Comparison of ENCODE assay signal across 2 cellular contexts in the genomic region with DNA sequence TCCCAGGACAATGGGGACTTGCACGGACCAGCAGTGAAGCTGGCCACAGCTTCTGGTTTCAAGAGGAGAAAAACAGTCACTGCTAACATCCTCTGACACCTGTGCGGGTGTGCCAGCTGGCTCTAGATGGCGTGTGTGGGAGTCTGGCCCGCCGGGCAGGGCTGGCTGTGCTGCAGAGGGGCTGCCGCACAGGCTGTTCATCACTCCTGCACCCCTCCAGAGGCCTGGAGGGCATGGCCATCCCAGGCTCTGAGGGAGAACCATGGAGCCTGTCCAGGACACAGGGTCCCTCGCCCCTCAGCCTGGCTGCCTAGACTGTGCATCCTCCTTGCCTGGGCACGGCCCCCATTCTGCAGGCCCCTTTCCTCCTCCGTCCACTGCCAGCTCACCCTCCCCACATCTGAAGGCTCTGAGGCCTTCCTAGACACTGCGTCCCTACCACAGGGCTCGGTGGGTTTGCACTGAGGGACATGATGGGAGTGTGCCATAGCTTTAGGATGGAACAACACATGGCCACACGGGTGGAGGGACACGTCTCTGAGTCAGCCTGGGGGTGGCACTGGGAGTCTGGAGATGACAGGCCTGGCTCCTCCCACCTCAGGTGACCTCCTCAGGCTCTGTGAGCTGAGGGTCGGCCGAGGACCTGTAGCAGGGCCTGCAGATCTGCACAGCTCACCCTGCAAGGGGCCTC.
TF ChIP-seq lines count a peak whose summit lies in the region.

No MANE protein-coding gene starts in this region.

TF ChIP-seq in SK-N-SH, 30 proteins besides CTCF, POLR2A, EP300 and RAD21 (continued from another document):
- TF ChIP-seq NFIC (IDR thresholded peaks at IDR 0.05; ENCODE audit: borderline replicate concordance) (no peak), RXRA (IDR thresholded peaks at IDR 0.05; ENCODE audit: borderline replicate concordance, low read depth) (no peak), SMC3 (IDR thresholded peaks at IDR 0.05; ENCODE audit: low read depth, low read length) (no peak), TEAD4 (IDR thresholded peaks at IDR 0.05; ENCODE audit: borderline replicate concordance, insufficient read depth) (no peak), SIN3A (IDR thresholded peaks at IDR 0.05; ENCODE audit: borderline replicate concordance, low read depth, low read length) (no peak), TCF12 (IDR thresholded peaks at IDR 0.05) (no peak), RCOR1 (IDR thresholded peaks at IDR 0.05; ENCODE audit: low read length) (no peak), CHD2 (IDR thresholded peaks at IDR 0.05; ENCODE audit: low read length, partially characterized antibody) (no peak), FOXJ3 (CRISPR knock-in tag; IDR thresholded peaks at IDR 0.05) (no peak), ELF1 (IDR thresholded peaks at IDR 0.05) (no peak), NRF1 (IDR thresholded peaks at IDR 0.05; ENCODE audit: low read depth, low read length) (no peak), FOSL2 (IDR thresholded peaks at IDR 0.05; ENCODE audit: borderline replicate concordance, low read depth) (no peak)
- TF ChIP-seq, protein P1, sequence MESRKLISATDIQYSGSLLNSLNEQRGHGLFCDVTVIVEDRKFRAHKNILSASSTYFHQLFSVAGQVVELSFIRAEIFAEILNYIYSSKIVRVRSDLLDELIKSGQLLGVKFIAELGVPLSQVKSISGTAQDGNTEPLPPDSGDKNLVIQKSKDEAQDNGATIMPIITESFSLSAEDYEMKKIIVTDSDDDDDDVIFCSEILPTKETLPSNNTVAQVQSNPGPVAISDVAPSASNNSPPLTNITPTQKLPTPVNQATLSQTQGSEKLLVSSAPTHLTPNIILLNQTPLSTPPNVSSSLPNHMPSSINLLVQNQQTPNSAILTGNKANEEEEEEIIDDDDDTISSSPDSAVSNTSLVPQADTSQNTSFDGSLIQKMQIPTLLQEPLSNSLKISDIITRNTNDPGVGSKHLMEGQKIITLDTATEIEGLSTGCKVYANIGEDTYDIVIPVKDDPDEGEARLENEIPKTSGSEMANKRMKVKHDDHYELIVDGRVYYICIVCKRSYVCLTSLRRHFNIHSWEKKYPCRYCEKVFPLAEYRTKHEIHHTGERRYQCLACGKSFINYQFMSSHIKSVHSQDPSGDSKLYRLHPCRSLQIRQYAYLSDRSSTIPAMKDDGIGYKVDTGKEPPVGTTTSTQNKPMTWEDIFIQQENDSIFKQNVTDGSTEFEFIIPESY (IDR thresholded peaks at IDR 0.05; ENCODE audit: borderline replicate concordance, low read depth), result no peak
- TF ChIP-seq, protein P2, sequence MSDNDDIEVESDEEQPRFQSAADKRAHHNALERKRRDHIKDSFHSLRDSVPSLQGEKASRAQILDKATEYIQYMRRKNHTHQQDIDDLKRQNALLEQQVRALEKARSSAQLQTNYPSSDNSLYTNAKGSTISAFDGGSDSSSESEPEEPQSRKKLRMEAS (IDR thresholded peaks at IDR 0.05; ENCODE audit: low read depth), result no peak
- TF ChIP-seq, protein P3, sequence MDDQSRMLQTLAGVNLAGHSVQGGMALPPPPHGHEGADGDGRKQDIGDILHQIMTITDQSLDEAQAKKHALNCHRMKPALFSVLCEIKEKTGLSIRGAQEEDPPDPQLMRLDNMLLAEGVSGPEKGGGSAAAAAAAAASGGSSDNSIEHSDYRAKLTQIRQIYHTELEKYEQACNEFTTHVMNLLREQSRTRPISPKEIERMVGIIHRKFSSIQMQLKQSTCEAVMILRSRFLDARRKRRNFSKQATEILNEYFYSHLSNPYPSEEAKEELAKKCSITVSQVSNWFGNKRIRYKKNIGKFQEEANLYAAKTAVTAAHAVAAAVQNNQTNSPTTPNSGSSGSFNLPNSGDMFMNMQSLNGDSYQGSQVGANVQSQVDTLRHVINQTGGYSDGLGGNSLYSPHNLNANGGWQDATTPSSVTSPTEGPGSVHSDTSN (IDR thresholded peaks at IDR 0.05), result no peak
- TF ChIP-seq, protein P4, sequence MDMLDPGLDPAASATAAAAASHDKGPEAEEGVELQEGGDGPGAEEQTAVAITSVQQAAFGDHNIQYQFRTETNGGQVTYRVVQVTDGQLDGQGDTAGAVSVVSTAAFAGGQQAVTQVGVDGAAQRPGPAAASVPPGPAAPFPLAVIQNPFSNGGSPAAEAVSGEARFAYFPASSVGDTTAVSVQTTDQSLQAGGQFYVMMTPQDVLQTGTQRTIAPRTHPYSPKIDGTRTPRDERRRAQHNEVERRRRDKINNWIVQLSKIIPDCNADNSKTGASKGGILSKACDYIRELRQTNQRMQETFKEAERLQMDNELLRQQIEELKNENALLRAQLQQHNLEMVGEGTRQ (IDR thresholded peaks at IDR 0.05; ENCODE audit: borderline replicate concordance, low read depth, low read length), result no peak
- TF ChIP-seq, protein P5, sequence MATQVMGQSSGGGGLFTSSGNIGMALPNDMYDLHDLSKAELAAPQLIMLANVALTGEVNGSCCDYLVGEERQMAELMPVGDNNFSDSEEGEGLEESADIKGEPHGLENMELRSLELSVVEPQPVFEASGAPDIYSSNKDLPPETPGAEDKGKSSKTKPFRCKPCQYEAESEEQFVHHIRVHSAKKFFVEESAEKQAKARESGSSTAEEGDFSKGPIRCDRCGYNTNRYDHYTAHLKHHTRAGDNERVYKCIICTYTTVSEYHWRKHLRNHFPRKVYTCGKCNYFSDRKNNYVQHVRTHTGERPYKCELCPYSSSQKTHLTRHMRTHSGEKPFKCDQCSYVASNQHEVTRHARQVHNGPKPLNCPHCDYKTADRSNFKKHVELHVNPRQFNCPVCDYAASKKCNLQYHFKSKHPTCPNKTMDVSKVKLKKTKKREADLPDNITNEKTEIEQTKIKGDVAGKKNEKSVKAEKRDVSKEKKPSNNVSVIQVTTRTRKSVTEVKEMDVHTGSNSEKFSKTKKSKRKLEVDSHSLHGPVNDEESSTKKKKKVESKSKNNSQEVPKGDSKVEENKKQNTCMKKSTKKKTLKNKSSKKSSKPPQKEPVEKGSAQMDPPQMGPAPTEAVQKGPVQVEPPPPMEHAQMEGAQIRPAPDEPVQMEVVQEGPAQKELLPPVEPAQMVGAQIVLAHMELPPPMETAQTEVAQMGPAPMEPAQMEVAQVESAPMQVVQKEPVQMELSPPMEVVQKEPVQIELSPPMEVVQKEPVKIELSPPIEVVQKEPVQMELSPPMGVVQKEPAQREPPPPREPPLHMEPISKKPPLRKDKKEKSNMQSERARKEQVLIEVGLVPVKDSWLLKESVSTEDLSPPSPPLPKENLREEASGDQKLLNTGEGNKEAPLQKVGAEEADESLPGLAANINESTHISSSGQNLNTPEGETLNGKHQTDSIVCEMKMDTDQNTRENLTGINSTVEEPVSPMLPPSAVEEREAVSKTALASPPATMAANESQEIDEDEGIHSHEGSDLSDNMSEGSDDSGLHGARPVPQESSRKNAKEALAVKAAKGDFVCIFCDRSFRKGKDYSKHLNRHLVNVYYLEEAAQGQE (IDR thresholded peaks at IDR 0.05; ENCODE audit: low read depth, low read length), result no peak
TF ChIP-seq in SK-N-SH: peak in this region for 0.

TF ChIP-seq in SK-N-SH treated with all-trans-retinoic acid at 6 μM for 48 hours, 23 proteins besides CTCF, POLR2A, EP300 and RAD21 (continued from another document):
- TF ChIP-seq, protein P6, sequence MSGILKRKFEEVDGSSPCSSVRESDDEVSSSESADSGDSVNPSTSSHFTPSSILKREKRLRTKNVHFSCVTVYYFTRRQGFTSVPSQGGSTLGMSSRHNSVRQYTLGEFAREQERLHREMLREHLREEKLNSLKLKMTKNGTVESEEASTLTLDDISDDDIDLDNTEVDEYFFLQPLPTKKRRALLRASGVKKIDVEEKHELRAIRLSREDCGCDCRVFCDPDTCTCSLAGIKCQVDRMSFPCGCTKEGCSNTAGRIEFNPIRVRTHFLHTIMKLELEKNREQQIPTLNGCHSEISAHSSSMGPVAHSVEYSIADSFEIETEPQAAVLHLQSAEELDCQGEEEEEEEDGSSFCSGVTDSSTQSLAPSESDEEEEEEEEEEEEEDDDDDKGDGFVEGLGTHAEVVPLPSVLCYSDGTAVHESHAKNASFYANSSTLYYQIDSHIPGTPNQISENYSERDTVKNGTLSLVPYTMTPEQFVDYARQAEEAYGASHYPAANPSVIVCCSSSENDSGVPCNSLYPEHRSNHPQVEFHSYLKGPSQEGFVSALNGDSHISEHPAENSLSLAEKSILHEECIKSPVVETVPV (CRISPR knock-in tag; IDR thresholded peaks at IDR 0.05), result no peak
- TF ChIP-seq, protein P7, sequence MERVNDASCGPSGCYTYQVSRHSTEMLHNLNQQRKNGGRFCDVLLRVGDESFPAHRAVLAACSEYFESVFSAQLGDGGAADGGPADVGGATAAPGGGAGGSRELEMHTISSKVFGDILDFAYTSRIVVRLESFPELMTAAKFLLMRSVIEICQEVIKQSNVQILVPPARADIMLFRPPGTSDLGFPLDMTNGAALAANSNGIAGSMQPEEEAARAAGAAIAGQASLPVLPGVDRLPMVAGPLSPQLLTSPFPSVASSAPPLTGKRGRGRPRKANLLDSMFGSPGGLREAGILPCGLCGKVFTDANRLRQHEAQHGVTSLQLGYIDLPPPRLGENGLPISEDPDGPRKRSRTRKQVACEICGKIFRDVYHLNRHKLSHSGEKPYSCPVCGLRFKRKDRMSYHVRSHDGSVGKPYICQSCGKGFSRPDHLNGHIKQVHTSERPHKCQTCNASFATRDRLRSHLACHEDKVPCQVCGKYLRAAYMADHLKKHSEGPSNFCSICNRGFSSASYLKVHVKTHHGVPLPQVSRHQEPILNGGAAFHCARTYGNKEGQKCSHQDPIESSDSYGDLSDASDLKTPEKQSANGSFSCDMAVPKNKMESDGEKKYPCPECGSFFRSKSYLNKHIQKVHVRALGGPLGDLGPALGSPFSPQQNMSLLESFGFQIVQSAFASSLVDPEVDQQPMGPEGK (CRISPR knock-in tag; IDR thresholded peaks at IDR 0.05; ENCODE audit: borderline replicate concordance), result no peak
- no peak for TF ChIP-seq TCF4 (CRISPR knock-in tag; IDR thresholded peaks at IDR 0.05; ENCODE audit: borderline replicate concordance)
- no peak for TF ChIP-seq OSR1 (CRISPR knock-in tag; IDR thresholded peaks at IDR 0.05)
- TF ChIP-seq ZFP30 (CRISPR knock-in tag; IDR thresholded peaks at IDR 0.05), result no peak
- no peak for TF ChIP-seq ZNF565 (CRISPR knock-in tag; conservative IDR thresholded peaks at IDR 0.05; ENCODE audit: low read depth)
- TF ChIP-seq, protein P8, sequence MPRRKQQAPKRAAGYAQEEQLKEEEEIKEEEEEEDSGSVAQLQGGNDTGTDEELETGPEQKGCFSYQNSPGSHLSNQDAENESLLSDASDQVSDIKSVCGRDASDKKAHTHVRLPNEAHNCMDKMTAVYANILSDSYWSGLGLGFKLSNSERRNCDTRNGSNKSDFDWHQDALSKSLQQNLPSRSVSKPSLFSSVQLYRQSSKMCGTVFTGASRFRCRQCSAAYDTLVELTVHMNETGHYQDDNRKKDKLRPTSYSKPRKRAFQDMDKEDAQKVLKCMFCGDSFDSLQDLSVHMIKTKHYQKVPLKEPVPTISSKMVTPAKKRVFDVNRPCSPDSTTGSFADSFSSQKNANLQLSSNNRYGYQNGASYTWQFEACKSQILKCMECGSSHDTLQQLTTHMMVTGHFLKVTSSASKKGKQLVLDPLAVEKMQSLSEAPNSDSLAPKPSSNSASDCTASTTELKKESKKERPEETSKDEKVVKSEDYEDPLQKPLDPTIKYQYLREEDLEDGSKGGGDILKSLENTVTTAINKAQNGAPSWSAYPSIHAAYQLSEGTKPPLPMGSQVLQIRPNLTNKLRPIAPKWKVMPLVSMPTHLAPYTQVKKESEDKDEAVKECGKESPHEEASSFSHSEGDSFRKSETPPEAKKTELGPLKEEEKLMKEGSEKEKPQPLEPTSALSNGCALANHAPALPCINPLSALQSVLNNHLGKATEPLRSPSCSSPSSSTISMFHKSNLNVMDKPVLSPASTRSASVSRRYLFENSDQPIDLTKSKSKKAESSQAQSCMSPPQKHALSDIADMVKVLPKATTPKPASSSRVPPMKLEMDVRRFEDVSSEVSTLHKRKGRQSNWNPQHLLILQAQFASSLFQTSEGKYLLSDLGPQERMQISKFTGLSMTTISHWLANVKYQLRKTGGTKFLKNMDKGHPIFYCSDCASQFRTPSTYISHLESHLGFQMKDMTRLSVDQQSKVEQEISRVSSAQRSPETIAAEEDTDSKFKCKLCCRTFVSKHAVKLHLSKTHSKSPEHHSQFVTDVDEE (CRISPR knock-in tag; IDR thresholded peaks at IDR 0.05), result no peak
- TF ChIP-seq ESRRG (CRISPR knock-in tag; IDR thresholded peaks at IDR 0.05), result no peak
- no peak for TF ChIP-seq CSDC2 (CRISPR knock-in tag; IDR thresholded peaks at IDR 0.05)
- no peak for TF ChIP-seq RARB (CRISPR knock-in tag; IDR thresholded peaks at IDR 0.05)
- TF ChIP-seq, protein P9, sequence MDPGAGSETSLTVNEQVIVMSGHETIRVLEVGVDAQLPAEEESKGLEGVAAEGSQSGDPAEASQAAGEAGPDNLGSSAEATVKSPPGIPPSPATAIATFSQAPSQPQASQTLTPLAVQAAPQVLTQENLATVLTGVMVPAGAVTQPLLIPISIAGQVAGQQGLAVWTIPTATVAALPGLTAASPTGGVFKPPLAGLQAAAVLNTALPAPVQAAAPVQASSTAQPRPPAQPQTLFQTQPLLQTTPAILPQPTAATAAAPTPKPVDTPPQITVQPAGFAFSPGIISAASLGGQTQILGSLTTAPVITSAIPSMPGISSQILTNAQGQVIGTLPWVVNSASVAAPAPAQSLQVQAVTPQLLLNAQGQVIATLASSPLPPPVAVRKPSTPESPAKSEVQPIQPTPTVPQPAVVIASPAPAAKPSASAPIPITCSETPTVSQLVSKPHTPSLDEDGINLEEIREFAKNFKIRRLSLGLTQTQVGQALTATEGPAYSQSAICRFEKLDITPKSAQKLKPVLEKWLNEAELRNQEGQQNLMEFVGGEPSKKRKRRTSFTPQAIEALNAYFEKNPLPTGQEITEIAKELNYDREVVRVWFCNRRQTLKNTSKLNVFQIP (CRISPR knock-in tag; IDR thresholded peaks at IDR 0.05; ENCODE audit: borderline replicate concordance, low read depth), result no peak
- no peak for TF ChIP-seq GLIS3 (CRISPR knock-in tag; IDR thresholded peaks at IDR 0.05)
- no peak for TF ChIP-seq ZNF70 (CRISPR knock-in tag; IDR thresholded peaks at IDR 0.05)
- no peak for TF ChIP-seq ZFP3 (CRISPR knock-in tag; IDR thresholded peaks at IDR 0.05)
